ENCODE assay signal across 11 cellular contexts in genomic region chr5:180829711-180830110, GRCh38. TPM values are rescaled to one million over a fixed set of nuclear protein-coding genes. Genes with fewer than 3 reads are reported as not detected.
A peak's percentile ranks its signal among the peaks of the same experiment; 100 is the strongest.
DNase-seq lines count a peak whose midpoint lies in the region; ATAC-seq and TF ChIP-seq lines count a peak whose summit lies in the region.
"Had no signal": no experiment of that assay in that cellular context is flagged by ENCODE, and none has a peak within 500 bp of the region (broad histone marks: within the 10 kb centered on the region; RNA-seq: fewer than 3 reads in every experiment).

No MANE protein-coding gene starts in this region.

- TF ChIP-seq CTCF in CD8-positive, alpha-beta T cell (IDR thresholded peaks at IDR 0.05) = no peak
- TF ChIP-seq CTCF in OCI-LY7 (conservative IDR thresholded peaks at IDR 0.05; ENCODE audit: low read length) (no peak), endothelial cell (IDR thresholded peaks at IDR 0.05; ENCODE audit: unreplicated experiment) (no peak), WTC11 (IDR thresholded peaks at IDR 0.05) (no peak)

- ATAC-seq in CD8-positive, alpha-beta T cell = no peak
- ATAC-seq in WTC11 (no peak), HG03025 (IDR thresholded peaks at IDR 0.05; ENCODE audit: low FRiP score, unreplicated experiment) (no peak)

- no peaks in the 10 kb centered on the region for H3K27me3 Mint-ChIP-seq in CD8-positive, alpha-beta T cell (ENCODE audit: low read depth)
- peaks cover 19% of the 10 kb centered on the region for H3K27me3 Mint-ChIP-seq in endothelial cell (ENCODE audit: unreplicated experiment)
- peaks cover 76% of the 10 kb centered on the region for H3K27me3 Mint-ChIP-seq in WTC11 (ENCODE audit: low read depth)

- no peaks in the 10 kb centered on the region for H3K9me3 ChIP-seq in CD8-positive, alpha-beta T cell (ENCODE audit: low read length)
- H3K9me3 ChIP-seq in OCI-LY7 (ENCODE audit: low read length) (peaks cover 9% of the 10 kb centered on the region), skeletal muscle satellite cell (replicated peaks; ENCODE audit: low read length) (no peaks in the 10 kb centered on the region), SJCRH30 (replicated peaks) (0 out of 2 replicates have a peak, but pooled peaks cover 3% of the 10 kb centered on the region)

- POLR2A ChIA-PET in CD8-positive, alpha-beta T cell (lab: Charles Lee) = interaction anchor here (2.1 to 5.5 kb wide), 8 partner anchors 8 to 45 kb away, joined by 10 to 134 read pairs (median 24); partner anchors contain the start of genes MGAT1 and ZFP62
- POLR2A ChIA-PET in OCI-LY7 (lab: Charles Lee) = interaction anchor here (0.9 to 4.2 kb wide), 9 partner anchors 8 to 30 kb away, joined by 3 to 48 read pairs (median 11); partner anchors contain the start of gene ZFP62
- POLR2A ChIA-PET in WTC11 (lab: Charles Lee) = interaction anchor here (1.1 to 1.4 kb wide), 3 partner anchors 8 to 31 kb away, joined by 3 to 5 read pairs (median 4); partner anchors contain the start of genes MGAT1 and ZFP62

- BruUV-seq in OCI-LY7 (replicated peaks; lab: Mats Ljungman, UMichigan) = no TSS peak

- intact Hi-C loops in CD8-positive, alpha-beta T cell (cut with DNase I, micrococcal nuclease) = loop anchor here in 1 of 2 experiments (1.0 to 10.0 kb wide), 2 partner anchors 19 to 45 kb away; no protein-coding TSS in a partner anchor
- intact Hi-C loops in OCI-LY7 (cut with micrococcal nuclease; ENCODE audit: unreplicated experiment) = loop anchor here (2.0 to 5.0 kb wide), 2 partner anchors 19 to 37 kb away; no protein-coding TSS in a partner anchor

- H3K9me3 Mint-ChIP-seq in CD8-positive, alpha-beta T cell = no peaks in the 10 kb centered on the region
- peaks cover 3% of the 10 kb centered on the region for H3K9me3 Mint-ChIP-seq in endothelial cell (ENCODE audit: unreplicated experiment)
- H3K9me3 Mint-ChIP-seq in WTC11 = peaks cover 37% of the 10 kb centered on the region

- H3K9me2 ChIP-seq in OCI-LY7 (ENCODE audit: insufficient read depth, low read length) = no peaks in the 10 kb centered on the region

- DNase-seq in CD8-positive, alpha-beta T cell = no peak
- no peak for DNase-seq in OCI-LY7 (ENCODE audit: low spot score)
- DNase-seq in endothelial cell (ENCODE audit: low spot score) = no peak
- no peak for DNase-seq in WTC11 (ENCODE audit: low spot score)
- no peak for DNase-seq in SJCRH30
- DNase-seq in hypothalamus (lab: John Stamatoyannopoulos, UW) = no peak
- DNase-seq: activated CD4-positive, alpha-beta T cell treated with anti-CD3 and anti-CD28 coated beads for 4 hours; effector CD8-positive, alpha-beta T cell; NCI-H526 had no signal

- peaks cover 3% of the 10 kb centered on the region for H3K36me3 ChIP-seq in CD8-positive, alpha-beta T cell (ENCODE audit: insufficient read depth, low read length)
- H3K36me3 ChIP-seq in OCI-LY7 (ENCODE audit: insufficient read depth, low read length) (peaks cover 28% of the 10 kb centered on the region), skeletal muscle satellite cell (ENCODE audit: insufficient read depth, low read length) (peaks cover 7% of the 10 kb centered on the region), SJCRH30 (no peaks in the 10 kb centered on the region)

- no peak overlapping the region for H3K9ac ChIP-seq in skeletal muscle satellite cell (ENCODE audit: low read depth, low read length)

- peaks cover 39% of the 10 kb centered on the region for H3K4me1 Mint-ChIP-seq in CD8-positive, alpha-beta T cell (ENCODE audit: low read depth)
- H3K4me1 Mint-ChIP-seq in endothelial cell (ENCODE audit: unreplicated experiment) = peaks cover 31% of the 10 kb centered on the region
- peaks cover 27% of the 10 kb centered on the region for H3K4me1 Mint-ChIP-seq in WTC11

- H3K79me2 ChIP-seq in OCI-LY7 (ENCODE audit: insufficient read depth, low read depth, low read length) = peaks cover 47% of the 10 kb centered on the region

- peak overlapping the region; percentile 98 for H3K27ac Mint-ChIP-seq in CD8-positive, alpha-beta T cell
- H3K27ac Mint-ChIP-seq in endothelial cell (ENCODE audit: unreplicated experiment) = no peak overlapping the region
- no peak overlapping the region for H3K27ac Mint-ChIP-seq in WTC11

- no peaks in the 10 kb centered on the region for H4K20me1 ChIP-seq in OCI-LY7 (ENCODE audit: insufficient read depth, low read length)

- CTCF ChIA-PET in CD8-positive, alpha-beta T cell (lab: Charles Lee) = interaction anchor here (1.3 to 4.3 kb wide), 6 partner anchors 8 to 35 kb away, joined by 4 to 35 read pairs (median 6); partner anchors contain the start of gene MGAT1
- CTCF ChIA-PET in OCI-LY7 (lab: Charles Lee; ENCODE audit: unreplicated experiment) (interaction anchor here (0.6 to 1.8 kb wide), 3 partner anchors 8 to 26 kb away, joined by 3 to 9 read pairs (median 6); no protein-coding TSS in a partner anchor), WTC11 (lab: Charles Lee) (interaction anchor here (1.1 to 1.9 kb wide), 3 partner anchors 16 to 40 kb away, joined by 4 to 7 read pairs (median 5); no protein-coding TSS in a partner anchor)

- peak overlapping the region; percentile 97 for H3K4me3 Mint-ChIP-seq in CD8-positive, alpha-beta T cell
- H3K4me3 Mint-ChIP-seq in endothelial cell (ENCODE audit: unreplicated experiment) (peak overlapping the region; percentile 92), WTC11 (no peak overlapping the region)

- H3K4me3 ChIP-seq in CD8-positive, alpha-beta T cell (ENCODE audit: low read depth, low read length) = peak overlapping the region; percentile 67
- H3K4me3 ChIP-seq in OCI-LY7 (ENCODE audit: low read depth, low read length, poor library complexity, severe bottlenecking) (peak overlapping the region; percentile 74), skeletal muscle satellite cell (ENCODE audit: low read length) (peak overlapping the region; percentile 100), SJCRH30 (no peak overlapping the region)

- H3K4me2 ChIP-seq in OCI-LY7 (ENCODE audit: low read length) (peak overlapping the region; percentile 80), skeletal muscle satellite cell (ENCODE audit: low read length) (peak overlapping the region; percentile 100)

- no peak overlapping the region for H2AFZ ChIP-seq in OCI-LY7 (ENCODE audit: low read length)

- H3K4me1 ChIP-seq in CD8-positive, alpha-beta T cell (ENCODE audit: insufficient read depth, low read length) = peaks cover 48% of the 10 kb centered on the region
- H3K4me1 ChIP-seq in OCI-LY7 (ENCODE audit: insufficient read depth, low read length, poor library complexity, severe bottlenecking) = peaks cover 33% of the 10 kb centered on the region
- H3K4me1 ChIP-seq in skeletal muscle satellite cell (ENCODE audit: control insufficient read depth, insufficient read depth, low read length) = peaks cover 30% of the 10 kb centered on the region
- H3K4me1 ChIP-seq in SJCRH30 = peaks cover 20% of the 10 kb centered on the region

- no peaks in the 10 kb centered on the region for H3K27me3 ChIP-seq in CD8-positive, alpha-beta T cell (ENCODE audit: insufficient read depth, low read length)
- H3K27me3 ChIP-seq in skeletal muscle satellite cell (ENCODE audit: control insufficient read depth, insufficient read depth, low read length) (no peaks in the 10 kb centered on the region), SJCRH30 (no peaks in the 10 kb centered on the region)

- H3K36me3 Mint-ChIP-seq in CD8-positive, alpha-beta T cell = peaks cover 34% of the 10 kb centered on the region
- H3K36me3 Mint-ChIP-seq in endothelial cell (ENCODE audit: low read depth, unreplicated experiment) (peaks cover 38% of the 10 kb centered on the region), WTC11 (peaks cover 31% of the 10 kb centered on the region)

- peak overlapping the region; percentile 85 for H3K27ac ChIP-seq in CD8-positive, alpha-beta T cell (ENCODE audit: low read depth, low read length)
- H3K27ac ChIP-seq in OCI-LY7 (ENCODE audit: low read depth, low read length, poor library complexity, severe bottlenecking) (peak overlapping the region; percentile 83), SJCRH30 (no peak overlapping the region)

TF ChIP-seq in WTC11, 78 proteins besides CTCF, POLR2A, EP300 and RAD21 (continues in another document):
- no peak for TF ChIP-seq SOX15 (CRISPR knock-in tag; IDR thresholded peaks at IDR 0.05)
- TF ChIP-seq, protein P1, sequence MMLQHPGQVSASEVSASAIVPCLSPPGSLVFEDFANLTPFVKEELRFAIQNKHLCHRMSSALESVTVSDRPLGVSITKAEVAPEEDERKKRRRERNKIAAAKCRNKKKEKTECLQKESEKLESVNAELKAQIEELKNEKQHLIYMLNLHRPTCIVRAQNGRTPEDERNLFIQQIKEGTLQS (CRISPR knock-in tag; conservative IDR thresholded peaks at IDR 0.05) = no peak
- TF ChIP-seq PRRX2 (CRISPR knock-in tag; IDR thresholded peaks at IDR 0.05) = no peak
- no peak for TF ChIP-seq ATF1 (CRISPR knock-in tag; IDR thresholded peaks at IDR 0.05)
- TF ChIP-seq NR1H2 (CRISPR knock-in tag; IDR thresholded peaks at IDR 0.05) = no peak
- TF ChIP-seq, protein P2, sequence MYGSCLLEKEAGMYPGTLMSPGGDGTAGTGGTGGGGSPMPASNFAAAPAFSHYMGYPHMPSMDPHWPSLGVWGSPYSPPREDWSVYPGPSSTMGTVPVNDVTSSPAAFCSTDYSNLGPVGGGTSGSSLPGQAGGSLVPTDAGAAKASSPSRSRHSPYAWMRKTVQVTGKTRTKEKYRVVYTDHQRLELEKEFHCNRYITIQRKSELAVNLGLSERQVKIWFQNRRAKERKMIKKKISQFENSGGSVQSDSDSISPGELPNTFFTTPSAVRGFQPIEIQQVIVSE (CRISPR knock-in tag; IDR thresholded peaks at IDR 0.05; ENCODE audit: borderline replicate concordance) = no peak

RNA-seq across cellular contexts. Expression of gene MGAT1, which starts 27.1 kb away (rescaled TPM):
- total RNA-seq in CD8-positive, alpha-beta T cell = 10 to 100 TPM; 43.5 to 47.5 TPM
- total RNA-seq in OCI-LY7 (2014; rRNA removed; shearing (Covaris generic)) = 65.2 and 75.4 TPM in 2 replicates
- 95.2 and 103 TPM in 2 replicates for total RNA-seq in OCI-LY7 (2022)
- total RNA-seq in endothelial cell (ENCODE audit: unreplicated experiment) = 115 TPM
- total RNA-seq in skeletal muscle satellite cell (2012; rRNA removed) = 103 and 123 TPM in 2 replicates
- 78.4 to 93.6 TPM (median 86.3 TPM) in 3 replicates for total RNA-seq in WTC11 (2021)
- total RNA-seq in SJCRH30 (2014; rRNA removed; shearing (Covaris generic)) = 85.6 and 88.5 TPM in 2 replicates

RNA-seq across cellular contexts. Expression of gene ZFP62, which starts 31.4 kb away (rescaled TPM):
- 10 to 100 TPM; 13.7 to 13.9 TPM for total RNA-seq in CD8-positive, alpha-beta T cell
- 58.4 and 59.0 TPM in 2 replicates for total RNA-seq in OCI-LY7 (2014; rRNA removed; shearing (Covaris generic))
- 69.2 and 79.1 TPM in 2 replicates for total RNA-seq in OCI-LY7 (2022)
- 30.2 TPM for total RNA-seq in endothelial cell (ENCODE audit: unreplicated experiment)
- 11.7 and 14.0 TPM in 2 replicates for total RNA-seq in skeletal muscle satellite cell (2012; rRNA removed)
- total RNA-seq in WTC11 (2021) = 35.7 to 41.2 TPM (median 39.5 TPM) in 3 replicates
- total RNA-seq in SJCRH30 (2014; rRNA removed; shearing (Covaris generic)) = 31.5 and 43.1 TPM in 2 replicates
